Comparison of ENCODE assay signal across 10 cellular contexts in genomic region chr10:48667960-48668541, GRCh38. TPM values are rescaled to one million over a fixed set of nuclear protein-coding genes. Genes with fewer than 3 reads are reported as not detected.
A peak's percentile ranks its signal among the peaks of the same experiment; 100 is the strongest.
DNase-seq lines count a peak whose midpoint lies in the region; ATAC-seq and TF ChIP-seq lines count a peak whose summit lies in the region.
"Had no signal": no experiment of that assay in that cellular context is flagged by ENCODE, and none has a peak within 500 bp of the region (broad histone marks: within the 10 kb centered on the region; RNA-seq: fewer than 3 reads in every experiment).

No MANE protein-coding gene starts in this region.

- peaks cover 6% of the 10 kb centered on the region for H3K4me1 Mint-ChIP-seq in activated naive CD8-positive, alpha-beta T cell treated with anti-CD3 and anti-CD28 coated beads, Interleukin-2, amount 50 U/mL, for 24 hours
- no peaks in the 10 kb centered on the region for H3K4me1 Mint-ChIP-seq in GM23338
- no peaks in the 10 kb centered on the region for H3K4me1 Mint-ChIP-seq in activated T-helper 17 cell treated with anti-CD3 and anti-CD28 coated beads, Interleukin-2, amount 50 U/mL, for 72 hours
- H3K4me1 Mint-ChIP-seq in activated T-cell treated with anti-CD3 and anti-CD28 coated beads, Interleukin-2, amount 50 U/mL, for 24 hours (ENCODE audit: low read depth) = no peaks in the 10 kb centered on the region

- H3K36me3 Mint-ChIP-seq in activated naive CD8-positive, alpha-beta T cell treated with anti-CD3 and anti-CD28 coated beads, Interleukin-2, amount 50 U/mL, for 24 hours (ENCODE audit: low read depth) = no peaks in the 10 kb centered on the region
- peaks cover 4% of the 10 kb centered on the region; the same call in 1 of the 3 replicates for H3K36me3 Mint-ChIP-seq in GM23338 (ENCODE audit: low read depth)
- H3K36me3 Mint-ChIP-seq in activated T-helper 17 cell treated with anti-CD3 and anti-CD28 coated beads, Interleukin-2, amount 50 U/mL, for 72 hours (ENCODE audit: low read depth) = no peaks in the 10 kb centered on the region
- H3K36me3 Mint-ChIP-seq in activated T-cell treated with anti-CD3 and anti-CD28 coated beads, Interleukin-2, amount 50 U/mL, for 24 hours (ENCODE audit: low read depth) = no peaks in the 10 kb centered on the region

- peak; percentile 40 for ATAC-seq in GM19467 (IDR thresholded peaks at IDR 0.05; ENCODE audit: unreplicated experiment)
- ATAC-seq in HG03342 (IDR thresholded peaks at IDR 0.05; ENCODE audit: unreplicated experiment) = peak; percentile 30
- peak; percentile 50 for ATAC-seq in activated naive CD8-positive, alpha-beta T cell treated with anti-CD3 and anti-CD28 coated beads, Interleukin-2, amount 50 U/mL, for 24 hours
- ATAC-seq in GM23338 = no peak
- no peak for ATAC-seq in activated T-helper 17 cell treated with anti-CD3 and anti-CD28 coated beads, Interleukin-2, amount 50 U/mL, for 72 hours (replicated peaks)
- ATAC-seq in gastroesophageal sphincter = no peak
- ATAC-seq: activated CD8-positive, alpha-beta T cell treated with anti-CD3 and anti-CD28 coated beads for 36 hours had no signal

- peaks cover 10% of the 10 kb centered on the region for H3K9me3 Mint-ChIP-seq in activated naive CD8-positive, alpha-beta T cell treated with anti-CD3 and anti-CD28 coated beads, Interleukin-2, amount 50 U/mL, for 24 hours
- peaks cover 17% of the 10 kb centered on the region for H3K9me3 Mint-ChIP-seq in GM23338
- H3K9me3 Mint-ChIP-seq in activated T-helper 17 cell treated with anti-CD3 and anti-CD28 coated beads, Interleukin-2, amount 50 U/mL, for 72 hours = no peaks in the 10 kb centered on the region
- peaks cover 10% of the 10 kb centered on the region for H3K9me3 Mint-ChIP-seq in activated T-cell treated with anti-CD3 and anti-CD28 coated beads, Interleukin-2, amount 50 U/mL, for 24 hours

- no peak for TF ChIP-seq CTCF in GM10266 (IDR thresholded peaks at IDR 0.05; ENCODE audit: control insufficient read depth, insufficient read depth, low read depth, missing control alignments)
- TF ChIP-seq CTCF in GM23338 (conservative IDR thresholded peaks at IDR 0.05; ENCODE audit: low read depth in 2 of 2) = no peak
- no peak for TF ChIP-seq CTCF in gastroesophageal sphincter (IDR thresholded peaks at IDR 0.05)

- no peak for TF ChIP-seq POLR2A in gastroesophageal sphincter (IDR thresholded peaks at IDR 0.05)

- no peaks in the 10 kb centered on the region for H3F3A ChIP-seq in GM23338 (replicated peaks; ENCODE audit: low read depth)

- H3K27ac ChIP-seq in GM23338 (ENCODE audit: low read depth) = no peak overlapping the region
- H3K27ac ChIP-seq in gastroesophageal sphincter = no peak overlapping the region
- H3K27ac ChIP-seq: parathyroid adenoma had no signal

- TF ChIP-seq EP300 in gastroesophageal sphincter (IDR thresholded peaks at IDR 0.05) = no peak

- DNase-seq in GM10266 (ENCODE audit: extremely low spot score) (peak; percentile 50), GM23338 (ENCODE audit: low spot score) (no peak)
- DNase-seq in activated naive CD8-positive, alpha-beta T cell treated with anti-CD3 and anti-CD28 coated beads, Interleukin-2, amount 50 U/mL, for 24 hours = peak; percentile 18
- DNase-seq in activated T-cell treated with anti-CD3 and anti-CD28 coated beads, Interleukin-2, amount 50 U/mL, for 24 hours = no peak
- DNase-seq: activated CD8-positive, alpha-beta T cell treated with anti-CD3 and anti-CD28 coated beads for 36 hours had no signal

- H3K9me3 ChIP-seq in gastroesophageal sphincter = no peaks in the 10 kb centered on the region

- no peak overlapping the region for H3K4me3 Mint-ChIP-seq in activated naive CD8-positive, alpha-beta T cell treated with anti-CD3 and anti-CD28 coated beads, Interleukin-2, amount 50 U/mL, for 24 hours
- no peak overlapping the region for H3K4me3 Mint-ChIP-seq in GM23338
- H3K4me3 Mint-ChIP-seq in activated T-helper 17 cell treated with anti-CD3 and anti-CD28 coated beads, Interleukin-2, amount 50 U/mL, for 72 hours = no peak overlapping the region
- H3K4me3 Mint-ChIP-seq in activated T-cell treated with anti-CD3 and anti-CD28 coated beads, Interleukin-2, amount 50 U/mL, for 24 hours = no peak overlapping the region
- H3K4me3 Mint-ChIP-seq: activated CD8-positive, alpha-beta T cell treated with anti-CD3 and anti-CD28 coated beads for 36 hours had no signal

- H4K20me1 ChIP-seq in GM23338 (replicated peaks; ENCODE audit: insufficient read depth) = no peaks in the 10 kb centered on the region

- no peaks in the 10 kb centered on the region for H3K79me2 ChIP-seq in GM23338 (replicated peaks; ENCODE audit: insufficient read depth)
- H3K79me2 ChIP-seq: parathyroid adenoma had no signal

- H3K4me1 ChIP-seq in GM23338 (ENCODE audit: insufficient read depth) (no peaks in the 10 kb centered on the region; the same call in 1 of the 2 replicates), gastroesophageal sphincter (no peaks in the 10 kb centered on the region)
- H3K4me1 ChIP-seq: parathyroid adenoma had no signal

- no peak overlapping the region for H3K4me2 ChIP-seq in GM23338

- no peaks in the 10 kb centered on the region for H3K9me2 ChIP-seq in GM23338 (ENCODE audit: insufficient read depth)

- H3K27me3 ChIP-seq in GM23338 (ENCODE audit: insufficient read depth) (no peaks in the 10 kb centered on the region), gastroesophageal sphincter (peaks cover 20% of the 10 kb centered on the region)

- WGBS in gastroesophageal sphincter (ENCODE audit: low coverage in 1 of 2), 2 donors = 90 to 93% methylated on average over 3 to 4 of the region's 8 CpGs

- no peaks in the 10 kb centered on the region for H3K27me3 Mint-ChIP-seq in activated naive CD8-positive, alpha-beta T cell treated with anti-CD3 and anti-CD28 coated beads, Interleukin-2, amount 50 U/mL, for 24 hours
- H3K27me3 Mint-ChIP-seq in GM23338 (ENCODE audit: insufficient read depth, low read depth, poor library complexity) = peaks cover 4% of the 10 kb centered on the region
- H3K27me3 Mint-ChIP-seq in activated T-helper 17 cell treated with anti-CD3 and anti-CD28 coated beads, Interleukin-2, amount 50 U/mL, for 72 hours = peaks cover 4% of the 10 kb centered on the region
- H3K27me3 Mint-ChIP-seq in activated T-cell treated with anti-CD3 and anti-CD28 coated beads, Interleukin-2, amount 50 U/mL, for 24 hours = peaks cover 19% of the 10 kb centered on the region

- H3K36me3 ChIP-seq in GM23338 (ENCODE audit: insufficient read depth) (no peaks in the 10 kb centered on the region; the same call in 1 of the 2 replicates), gastroesophageal sphincter (no peaks in the 10 kb centered on the region)

- H2AFZ ChIP-seq in GM23338 = no peak overlapping the region
- H2AFZ ChIP-seq: parathyroid adenoma had no signal

- no peak overlapping the region for H3K4me3 ChIP-seq in GM23338
- H3K4me3 ChIP-seq in gastroesophageal sphincter = no peak overlapping the region

- H3K27ac Mint-ChIP-seq in activated naive CD8-positive, alpha-beta T cell treated with anti-CD3 and anti-CD28 coated beads, Interleukin-2, amount 50 U/mL, for 24 hours = peak overlapping the region; percentile 74
- no peak overlapping the region for H3K27ac Mint-ChIP-seq in GM23338
- no peak overlapping the region for H3K27ac Mint-ChIP-seq in activated T-helper 17 cell treated with anti-CD3 and anti-CD28 coated beads, Interleukin-2, amount 50 U/mL, for 72 hours
- H3K27ac Mint-ChIP-seq in activated T-cell treated with anti-CD3 and anti-CD28 coated beads, Interleukin-2, amount 50 U/mL, for 24 hours = no peak overlapping the region
- H3K27ac Mint-ChIP-seq: activated CD8-positive, alpha-beta T cell treated with anti-CD3 and anti-CD28 coated beads for 36 hours had no signal

TF ChIP-seq in GM23338, 12 proteins besides CTCF, POLR2A, EP300 and RAD21:
- TF ChIP-seq, protein P1, sequence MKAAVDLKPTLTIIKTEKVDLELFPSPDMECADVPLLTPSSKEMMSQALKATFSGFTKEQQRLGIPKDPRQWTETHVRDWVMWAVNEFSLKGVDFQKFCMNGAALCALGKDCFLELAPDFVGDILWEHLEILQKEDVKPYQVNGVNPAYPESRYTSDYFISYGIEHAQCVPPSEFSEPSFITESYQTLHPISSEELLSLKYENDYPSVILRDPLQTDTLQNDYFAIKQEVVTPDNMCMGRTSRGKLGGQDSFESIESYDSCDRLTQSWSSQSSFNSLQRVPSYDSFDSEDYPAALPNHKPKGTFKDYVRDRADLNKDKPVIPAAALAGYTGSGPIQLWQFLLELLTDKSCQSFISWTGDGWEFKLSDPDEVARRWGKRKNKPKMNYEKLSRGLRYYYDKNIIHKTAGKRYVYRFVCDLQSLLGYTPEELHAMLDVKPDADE (IDR thresholded peaks at IDR 0.05) = no peak
- TF ChIP-seq CREB1 (CRISPR knock-in tag; IDR thresholded peaks at IDR 0.05; ENCODE audit: low read depth) (no peak), REST (IDR thresholded peaks at IDR 0.05; ENCODE audit: unreplicated experiment) (no peak), EZH2 (IDR thresholded peaks at IDR 0.05; ENCODE audit: low read depth, unreplicated experiment) (no peak), JUNB (IDR thresholded peaks at IDR 0.05; ENCODE audit: unreplicated experiment) (no peak)

RNA-seq across cellular contexts. Expression of gene WDFY4, which starts 16.6 kb away (rescaled TPM):
- 0.14 TPM in 1 of 2 replicates, not detected in the other for total RNA-seq in GM23338 (2014; rRNA removed; shearing (Covaris generic))
- not detected in 2 replicates for polyA plus RNA-seq in GM23338 (2016; fragmentation: Nextera tagmentation; extraction: Ambion mirVana)
- under 1 TPM; 0.35 to 0.90 TPM for total RNA-seq in activated T-helper 17 cell treated with anti-CD3 and anti-CD28 coated beads, Interleukin-2, amount 50 U/mL, for 72 hours
- total RNA-seq in gastroesophageal sphincter = 1 to 10 TPM; 1.6 to 5.1 (median 3.0) TPM

Comparison
In these comparisons a context has a peak if more than half of its experiments do, and no peak if none do; other contexts are left out.
1. DNase-seq: peak in GM10266 (single experiment) and activated naive CD8-positive, alpha-beta T cell treated with anti-CD3 and anti-CD28 coated beads, Interleukin-2, amount 50 U/mL, for 24 hours (single experiment); none in GM23338 (single experiment) and activated T-cell treated with anti-CD3 and anti-CD28 coated beads, Interleukin-2, amount 50 U/mL, for 24 hours (single experiment).
2. ATAC-seq: peak in GM19467 (single experiment), HG03342 (single experiment) and activated naive CD8-positive, alpha-beta T cell treated with anti-CD3 and anti-CD28 coated beads, Interleukin-2, amount 50 U/mL, for 24 hours (single experiment); none in GM23338 (single experiment), activated T-helper 17 cell treated with anti-CD3 and anti-CD28 coated beads, Interleukin-2, amount 50 U/mL, for 72 hours (single experiment) and gastroesophageal sphincter (single experiment).